Comparison of ENCODE assay signal across 8 cellular contexts in genomic region chr14:96852823-96853422, GRCh38. TPM values are rescaled to one million over a fixed set of nuclear protein-coding genes. Genes with fewer than 3 reads are reported as not detected.
DNase-seq lines count a peak whose midpoint lies in the region; ATAC-seq, FAIRE-seq and TF ChIP-seq lines count a peak whose summit lies in the region.

No MANE protein-coding gene starts in this region.

- H3K9me3 ChIP-seq in keratinocyte (ENCODE audit: control insufficient read depth, low read depth, low read length) (no peaks in the 10 kb centered on the region), MG63 (no peaks in the 10 kb centered on the region)

- TF ChIP-seq CTCF in keratinocyte (optimal IDR thresholded peaks at IDR 0.05 in 1 of 3, IDR thresholded peaks at IDR 0.05 in 1 of 3, conservative IDR thresholded peaks at IDR 0.05 in 1 of 3; ENCODE audit: extremely low read depth in 1 of 3, insufficient read depth in 2 of 3, low read length in 3 of 3) = peak in 2 of 3 experiments; percentile 57 to 60

- H3K36me3 Mint-ChIP-seq in activated T-helper 2 cell treated with anti-CD3 and anti-CD28 coated beads, Interferon-gamma antibody, Interleukin-2, Interleukin-4, amounts not matched to agents 10 μg/mL and 5 μg/mL and 100 μg/mL, durations not matched to agents 14 hours and 24 hours and 36 hours (ENCODE audit: low read depth) = peaks cover 50% of the 10 kb centered on the region

- no peaks in the 10 kb centered on the region for H3K9me1 ChIP-seq in keratinocyte (ENCODE audit: control insufficient read depth, extremely low read depth, insufficient read depth, low read length)

- H3K79me2 ChIP-seq in keratinocyte (ENCODE audit: control insufficient read depth, insufficient read depth, low read length) = no peaks in the 10 kb centered on the region

- H3K4me2 ChIP-seq in keratinocyte (ENCODE audit: control insufficient read depth, extremely low read depth, insufficient read depth, low read depth, low read length) = no peak overlapping the region

- H3K4me3 ChIP-seq in keratinocyte (ENCODE audit: control insufficient read depth in 2 of 3, extremely low read depth in 1 of 3, insufficient read depth in 2 of 3, low read depth in 1 of 3, low read length in 3 of 3) = no peak overlapping the region
- no peak overlapping the region for H3K4me3 ChIP-seq in MG63

- intact Hi-C loops in activated T-helper 2 cell treated with anti-CD3 and anti-CD28 coated beads, Interferon-gamma antibody, Interleukin-2, Interleukin-4, amounts not matched to agents 10 μg/mL and 5 μg/mL and 100 μg/mL, durations not matched to agents 14 hours and 24 hours and 36 hours (cut with micrococcal nuclease) = loop anchor here (5.0 kb wide), 1 partner anchor 56 kb away; the partner anchor contains the start of gene VRK1

- peak; percentile 4 for DNase-seq in NCI-H2196 (lab: John Stamatoyannopoulos, UW; ENCODE audit: unreplicated experiment)
- DNase-seq in NCI-H2196 treated with DMSO at 0.1 percent for 48 hours (lab: John Stamatoyannopoulos, UW; ENCODE audit: unreplicated experiment) = no peak
- DNase-seq in NCI-H1105 (lab: John Stamatoyannopoulos, UW) = peak; percentile 10
- DNase-seq in activated T-helper 2 cell treated with anti-CD3 and anti-CD28 coated beads, Interferon-gamma antibody, Interleukin-2, Interleukin-4, amounts not matched to agents 10 μg/mL and 5 μg/mL and 100 μg/mL, durations not matched to agents 14 hours and 24 hours and 36 hours (ENCODE audit: low spot score) = no peak
- DNase-seq in keratinocyte (ENCODE audit: low read depth, low spot score) = peak; percentile 23
- no peak for DNase-seq in MG63

- no peaks in the 10 kb centered on the region for H3K4me1 ChIP-seq in keratinocyte (ENCODE audit: control insufficient read depth, extremely low read depth, insufficient read depth, low read length)

- no peaks in the 10 kb centered on the region for H4K20me1 ChIP-seq in keratinocyte (ENCODE audit: control insufficient read depth, extremely low read depth, insufficient read depth, low read length)

- dilution Hi-C loops in keratinocyte (cut with MboI; ENCODE audit: extremely low pct_ligation_motif_present, low sequenced_read_pairs) = no loop called here

- H3K27me3 Mint-ChIP-seq in activated T-helper 2 cell treated with anti-CD3 and anti-CD28 coated beads, Interferon-gamma antibody, Interleukin-2, Interleukin-4, amounts not matched to agents 10 μg/mL and 5 μg/mL and 100 μg/mL, durations not matched to agents 14 hours and 24 hours and 36 hours (ENCODE audit: low read depth) = no peaks in the 10 kb centered on the region

- H3K36me3 ChIP-seq in keratinocyte (ENCODE audit: control insufficient read depth in 2 of 2, extremely low read depth in 1 of 2, insufficient read depth in 2 of 2, low read length in 2 of 2) (peaks cover 0 to 4% of the 10 kb centered on the region in 2 experiments), MG63 (peaks cover 20% of the 10 kb centered on the region)

- H3K9ac ChIP-seq in keratinocyte (ENCODE audit: control insufficient read depth, extremely low read depth, insufficient read depth, low read length) = no peak overlapping the region

- peak; percentile 74 for ATAC-seq in GM21447 (IDR thresholded peaks at IDR 0.05; ENCODE audit: unreplicated experiment)
- ATAC-seq in HG03139 (IDR thresholded peaks at IDR 0.05; ENCODE audit: unreplicated experiment) = no peak

- no peak overlapping the region for H3K4me3 Mint-ChIP-seq in activated T-helper 2 cell treated with anti-CD3 and anti-CD28 coated beads, Interferon-gamma antibody, Interleukin-2, Interleukin-4, amounts not matched to agents 10 μg/mL and 5 μg/mL and 100 μg/mL, durations not matched to agents 14 hours and 24 hours and 36 hours (ENCODE audit: low read depth)

- FAIRE-seq in keratinocyte (lab: Jason Lieb, UNC) = peak; percentile 61

- H3K27ac ChIP-seq in keratinocyte (ENCODE audit: control insufficient read depth, insufficient read depth, low read length) = no peak overlapping the region

- no peak overlapping the region for H2AFZ ChIP-seq in keratinocyte (ENCODE audit: control insufficient read depth, low read length)

- no peaks in the 10 kb centered on the region for H3K27me3 ChIP-seq in keratinocyte (ENCODE audit: control insufficient read depth, extremely low read depth, insufficient read depth, low read length)
- H3K27me3 ChIP-seq in MG63 = no peaks in the 10 kb centered on the region

- peaks cover 25% of the 10 kb centered on the region for H3K4me1 Mint-ChIP-seq in activated T-helper 2 cell treated with anti-CD3 and anti-CD28 coated beads, Interferon-gamma antibody, Interleukin-2, Interleukin-4, amounts not matched to agents 10 μg/mL and 5 μg/mL and 100 μg/mL, durations not matched to agents 14 hours and 24 hours and 36 hours (ENCODE audit: low read depth)

- no peaks in the 10 kb centered on the region for H3K9me3 Mint-ChIP-seq in activated T-helper 2 cell treated with anti-CD3 and anti-CD28 coated beads, Interferon-gamma antibody, Interleukin-2, Interleukin-4, amounts not matched to agents 10 μg/mL and 5 μg/mL and 100 μg/mL, durations not matched to agents 14 hours and 24 hours and 36 hours

- H3K27ac Mint-ChIP-seq in activated T-helper 2 cell treated with anti-CD3 and anti-CD28 coated beads, Interferon-gamma antibody, Interleukin-2, Interleukin-4, amounts not matched to agents 10 μg/mL and 5 μg/mL and 100 μg/mL, durations not matched to agents 14 hours and 24 hours and 36 hours = peak overlapping the region; percentile 29

RNA-seq across cellular contexts. Expression of gene VRK1, which starts 55.7 kb away (rescaled TPM):
- 67.8 and 70.4 TPM in 2 replicates for total RNA-seq in activated T-helper 2 cell treated with anti-CD3 and anti-CD28 coated beads, Interferon-gamma antibody, Interleukin-2, Interleukin-4, amounts not matched to agents 10 μg/mL and 5 μg/mL and 100 μg/mL, durations not matched to agents 14 hours and 24 hours and 36 hours
- polyA plus RNA-seq in keratinocyte = 8.6 to 27.1 TPM (median 18.6 TPM) in 3 replicates
- polyA plus RNA-seq in keratinocyte (2011; ENCODE audit: low read depth) = 10.6 TPM
- polyA plus RNA-seq in keratinocyte (2011; cell fraction: cytosol; rRNA removed) = 9.1 and 14.1 TPM in 2 replicates
- 11.4 and 15.6 TPM in 2 replicates for polyA plus RNA-seq in keratinocyte (2011; cell fraction: nucleus; rRNA removed)
- polyA plus RNA-seq in keratinocyte (2012; ENCODE audit: low replicate concordance) = 5.9 and 19.9 TPM in 2 replicates
- polyA minus RNA-seq in keratinocyte = 0.92 to 35.9 TPM (median 8.6 TPM) in 3 replicates
- 5.6 TPM for polyA minus RNA-seq in keratinocyte (2011; cell fraction: cytosol; rRNA and poly(A)+ RNA removed)
- 8.1 and 14.1 TPM in 2 replicates for polyA minus RNA-seq in keratinocyte (2011; cell fraction: nucleus; rRNA and poly(A)+ RNA removed)
- total RNA-seq in MG63 (2014; rRNA removed; shearing (Covaris generic); ENCODE audit: low replicate concordance) = 34.0 and 74.9 TPM in 2 replicates

Comparison
In these comparisons a context has a peak if more than half of its experiments do, and no peak if none do; other contexts are left out.
1. DNase-seq: peak in NCI-H2196 (single experiment), NCI-H1105 (single experiment) and keratinocyte (single experiment); none in NCI-H2196 treated with DMSO at 0.1 percent for 48 hours (single experiment), activated T-helper 2 cell treated with anti-CD3 and anti-CD28 coated beads, Interferon-gamma antibody, Interleukin-2, Interleukin-4, amounts not matched to agents 10 μg/mL and 5 μg/mL and 100 μg/mL, durations not matched to agents 14 hours and 24 hours and 36 hours (single experiment) and MG63 (single experiment).